ENCODE assay signal across 14 cellular contexts in the genomic region with DNA sequence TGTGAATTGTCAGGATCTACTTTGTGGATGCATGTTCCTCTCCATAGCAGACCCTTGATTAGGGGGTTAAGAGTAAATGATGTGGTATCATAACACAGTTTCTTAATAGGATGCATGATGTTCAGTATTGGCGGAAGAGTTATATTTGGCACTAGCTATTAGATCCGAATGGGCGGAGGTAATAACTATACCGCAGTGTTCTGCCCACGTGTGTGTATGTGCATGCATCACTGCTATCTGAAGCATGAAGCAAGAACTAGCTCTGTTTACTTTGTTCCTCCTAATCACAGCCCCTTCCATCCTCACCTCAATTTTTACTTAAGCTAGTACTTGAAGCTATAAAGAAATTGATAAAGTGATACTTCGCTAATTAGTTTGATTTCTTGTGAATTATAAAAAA.
DNase-seq lines count a peak whose midpoint lies in the region; ATAC-seq lines count a peak whose summit lies in the region.
"Had no signal": no experiment of that assay in that cellular context is flagged by ENCODE, and none has a peak within 500 bp of the region (broad histone marks: within the 10 kb centered on the region; RNA-seq: fewer than 3 reads in every experiment).

No MANE protein-coding gene starts in this region.

- no peaks in the 10 kb centered on the region for H3K9me3 ChIP-seq in trophoblast cell (ENCODE audit: insufficient read depth, low read depth, low read length)

- H3K36me3 Mint-ChIP-seq in naive thymus-derived CD8-positive, alpha-beta T cell, result peaks cover 0 to 5% (median 3%) of the 10 kb centered on the region in 3 donors

- peaks cover 5% of the 10 kb centered on the region for H3K79me1 ChIP-seq in trophoblast cell (ENCODE audit: low read length)

- WGBS in trophoblast cell (ENCODE audit: extremely low coverage, insufficient coverage, insufficient read length), result no CpG with 5 or more reads among the region's 6 CpGs

- peaks cover 3 to 4% of the 10 kb centered on the region in 2 experiments for H3K4me1 ChIP-seq in trophoblast cell (ENCODE audit: control insufficient read depth in 1 of 2, insufficient read depth in 2 of 2, low read length in 2 of 2)

- no peaks in the 10 kb centered on the region for H3K36me3 ChIP-seq in trophoblast cell (ENCODE audit: control insufficient read depth in 1 of 2, insufficient read depth in 2 of 2, low read length in 2 of 2)

- ATAC-seq in GM21786 (IDR thresholded peaks at IDR 0.05; ENCODE audit: unreplicated experiment) (peak; percentile 59), HG03432 (IDR thresholded peaks at IDR 0.05; ENCODE audit: unreplicated experiment) (peak; percentile 55)
- ATAC-seq in naive thymus-derived CD8-positive, alpha-beta T cell, result no peak

- no peaks in the 10 kb centered on the region for H3K27me3 ChIP-seq in trophoblast cell (ENCODE audit: insufficient read depth, low read length)
- H3K27me3 ChIP-seq: BLaER1 treated with 17β-estradiol and CSF1 and Interleukin-3, amounts not matched to agents 10 nM and 100 nM had no signal

- no peak overlapping the region for H3K27ac Mint-ChIP-seq in naive thymus-derived CD8-positive, alpha-beta T cell

- H3K4me1 Mint-ChIP-seq in naive thymus-derived CD8-positive, alpha-beta T cell, result peaks cover 21 to 45% (median 33%) of the 10 kb centered on the region in 4 donors

- no peak overlapping the region for H3K27ac ChIP-seq in trophoblast cell (ENCODE audit: low read depth, low read length)
- H3K27ac ChIP-seq: BLaER1 treated with 17β-estradiol and CSF1 and Interleukin-3, amounts not matched to agents 10 nM and 100 nM; GM23248; HL-60 had no signal

- H3K4me3 Mint-ChIP-seq in naive thymus-derived CD8-positive, alpha-beta T cell, result no peak overlapping the region
- H3K4me3 Mint-ChIP-seq: CD4-positive, CD25-positive, alpha-beta regulatory T cell had no signal

- peaks cover 0 to 12% (median 0%) of the 10 kb centered on the region in 9 donors for H3K9me3 Mint-ChIP-seq in naive thymus-derived CD8-positive, alpha-beta T cell

- H4K12ac ChIP-seq in trophoblast cell (ENCODE audit: low read depth, low read length), result no peak overlapping the region

- H3K79me2 ChIP-seq in trophoblast cell (ENCODE audit: control insufficient read depth, insufficient read depth, low read length, poor library complexity), result no peaks in the 10 kb centered on the region

- no peak overlapping the region for H2AK5ac ChIP-seq in trophoblast cell (ENCODE audit: low read length)

- no peak overlapping the region for H3K4ac ChIP-seq in trophoblast cell (ENCODE audit: low read depth, low read length)

- H4K91ac ChIP-seq in trophoblast cell (ENCODE audit: low read depth, low read length), result no peak overlapping the region

- H3K14ac ChIP-seq in trophoblast cell (ENCODE audit: low read length), result no peak overlapping the region

- no peak overlapping the region for H3K23ac ChIP-seq in trophoblast cell (ENCODE audit: low read length)

- H3K4me2 ChIP-seq in trophoblast cell (ENCODE audit: low read length), result no peak overlapping the region
- H3K4me2 ChIP-seq: BLaER1 treated with 17β-estradiol and CSF1 and Interleukin-3, amounts not matched to agents 10 nM and 100 nM had no signal

- H3K27me3 Mint-ChIP-seq in naive thymus-derived CD8-positive, alpha-beta T cell, result no peaks in the 10 kb centered on the region
- H3K27me3 Mint-ChIP-seq: CD4-positive, CD25-positive, alpha-beta regulatory T cell had no signal

- no peak overlapping the region for H2BK12ac ChIP-seq in trophoblast cell (ENCODE audit: low read length)

- no peak overlapping the region for H3K18ac ChIP-seq in trophoblast cell (ENCODE audit: low read length)

- H3K4me3 ChIP-seq in trophoblast cell (ENCODE audit: low read depth, low read length), result no peak overlapping the region
- H3K4me3 ChIP-seq: BLaER1 treated with 17β-estradiol and CSF1 and Interleukin-3, amounts not matched to agents 10 nM and 100 nM; GM23248 had no signal

- no peak overlapping the region for H3K9ac ChIP-seq in trophoblast cell (ENCODE audit: low read length)
- H3K9ac ChIP-seq: BLaER1 treated with 17β-estradiol and CSF1 and Interleukin-3, amounts not matched to agents 10 nM and 100 nM; GM23248 had no signal

- H2BK120ac ChIP-seq in trophoblast cell (ENCODE audit: insufficient read depth, low read length, poor library complexity), result no peak overlapping the region

- H2BK5ac ChIP-seq in trophoblast cell (ENCODE audit: low read depth, low read length, poor library complexity), result no peak overlapping the region

- DNase-seq in NCI-H510A treated with DMSO at 0.1 percent for 48 hours (lab: John Stamatoyannopoulos, UW) (peak; percentile 34), NCI-H510A (lab: John Stamatoyannopoulos, UW) (no peak), DMS79 treated with DMSO at 0.1 percent for 48 hours (lab: John Stamatoyannopoulos, UW) (peak; percentile 79), trophoblast cell (no peak)
- no peak for DNase-seq in naive thymus-derived CD8-positive, alpha-beta T cell
- DNase-seq: ACHN; CD4-positive, CD25-positive, alpha-beta regulatory T cell; EL; GM23248; H7 had no signal

- POLR2A ChIA-PET in naive thymus-derived CD8-positive, alpha-beta T cell (lab: Charles Lee), result no interaction called here

- H2AFZ ChIP-seq in trophoblast cell (ENCODE audit: insufficient read depth, low read length, poor library complexity), result no peak overlapping the region
- H2AFZ ChIP-seq: GM23248 had no signal

- H4K8ac ChIP-seq in trophoblast cell (ENCODE audit: low read depth, low read length), result no peak overlapping the region

Comparison
In these comparisons a context has a peak if more than half of its experiments do, and no peak if none do; other contexts are left out.
1. DNase-seq: peak in NCI-H510A treated with DMSO at 0.1 percent for 48 hours (single experiment) and DMS79 treated with DMSO at 0.1 percent for 48 hours (single experiment); none in NCI-H510A (single experiment), naive thymus-derived CD8-positive, alpha-beta T cell (0 of 10) and trophoblast cell (0 of 2).
2. ATAC-seq: peak in GM21786 (single experiment) and HG03432 (single experiment); none in naive thymus-derived CD8-positive, alpha-beta T cell (0 of 2).